In the genomic region with DNA sequence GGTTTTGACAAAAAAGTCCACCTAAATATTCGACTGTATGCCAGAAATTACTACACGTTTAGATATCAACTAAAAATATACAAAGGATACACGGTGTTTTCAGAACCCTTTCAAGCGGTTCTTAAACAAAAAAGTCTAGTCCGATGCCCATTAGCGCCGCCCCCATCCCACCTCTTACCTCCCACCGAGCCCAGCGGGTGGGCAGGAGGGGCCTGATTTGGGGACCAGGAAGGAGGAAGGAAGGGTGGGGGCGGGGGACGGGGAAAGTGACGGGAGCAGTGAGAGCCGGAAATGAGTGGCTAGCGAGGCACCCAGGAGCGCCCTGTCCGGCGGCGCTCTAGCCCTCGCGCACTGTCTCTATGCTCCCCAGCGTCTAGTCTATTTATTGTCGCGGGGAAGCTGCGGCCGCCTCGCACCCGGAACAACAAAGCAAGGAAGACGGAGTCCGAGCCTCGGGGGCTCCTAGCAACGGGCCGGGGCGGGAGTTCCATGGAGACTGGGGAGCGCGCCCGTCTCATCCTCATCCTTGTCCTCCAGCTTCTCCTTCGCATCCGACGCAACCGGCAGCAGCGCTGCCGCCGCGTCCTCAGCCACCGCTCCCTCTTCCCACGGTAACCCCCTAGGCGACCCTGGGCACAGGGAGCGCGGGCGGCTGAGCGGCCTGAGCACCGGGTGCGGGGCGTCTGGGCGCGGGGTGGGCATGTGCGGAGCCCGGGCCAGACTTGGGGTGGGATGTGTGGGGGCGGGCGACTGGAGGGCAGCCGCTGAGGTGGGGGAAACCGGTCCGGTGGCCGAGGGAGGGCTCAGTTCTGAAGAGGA, we compare ENCODE assay signal across 8 cellular contexts. TPM values are rescaled to one million over a fixed set of nuclear protein-coding genes. Genes with fewer than 3 reads are reported as not detected.
DNase-seq lines count a peak whose midpoint lies in the region; ATAC-seq and TF ChIP-seq lines count a peak whose summit lies in the region.

A gene (plus strand): TSS at position 410 of the 819 bp plus-strand sequence. CDS start 26,902 bp downstream, outside the sequence.

- H3K36me3 Mint-ChIP-seq in T-helper 1 cell treated with Interleukin-12 subunit alpha and Interleukin-12 subunit beta and Interleukin-4 antibody, amounts not matched to agents 30 μg/mL and 1 μg/mL, for 36 hours (ENCODE audit: low read depth), result peaks cover 4% of the 10 kb centered on the region
- H3K36me3 Mint-ChIP-seq in progenitor cell of endocrine pancreas (ENCODE audit: insufficient read depth), result no peaks in the 10 kb centered on the region

- peak within 1 kb of the TSS; percentile 78 for H3K4me3 ChIP-seq in left ventricle myocardium inferior

- no peaks in the 10 kb centered on the region for H3K27me3 ChIP-seq in left ventricle myocardium inferior (ENCODE audit: low read depth)

- H3K4me3 Mint-ChIP-seq in T-helper 1 cell treated with Interleukin-12 subunit alpha and Interleukin-12 subunit beta and Interleukin-4 antibody, amounts not matched to agents 30 μg/mL and 1 μg/mL, for 36 hours, result peak within 1 kb of the TSS; percentile 98
- H3K4me3 Mint-ChIP-seq in progenitor cell of endocrine pancreas (ENCODE audit: low read depth), result peak within 1 kb of the TSS; percentile 96

- no peaks in the 10 kb centered on the region for H3K36me3 ChIP-seq in left ventricle myocardium inferior

- no peaks in the 10 kb centered on the region for H3K9me3 ChIP-seq in left ventricle myocardium inferior (replicated peaks)

- DNase-seq in NCI-H146 treated with DMSO at 0.1 percent for 48 hours (lab: John Stamatoyannopoulos, UW; ENCODE audit: unreplicated experiment) (peak; percentile 99), amniotic stem cell (lab: John Stamatoyannopoulos, UW) (peak; percentile 93), left ventricle myocardium inferior (peak; percentile 95), progenitor cell of endocrine pancreas (ENCODE audit: low spot score, unreplicated experiment) (peak; percentile 83), ureter (ENCODE audit: low spot score) (peak; percentile 95)

- H3K9me3 Mint-ChIP-seq in T-helper 1 cell treated with Interleukin-12 subunit alpha and Interleukin-12 subunit beta and Interleukin-4 antibody, amounts not matched to agents 30 μg/mL and 1 μg/mL, for 36 hours, result no peaks in the 10 kb centered on the region
- no peaks in the 10 kb centered on the region for H3K9me3 Mint-ChIP-seq in progenitor cell of endocrine pancreas (ENCODE audit: low read depth)

- ATAC-seq in GM18498 (IDR thresholded peaks at IDR 0.05; ENCODE audit: unreplicated experiment) (peak; percentile 90), HG02884 (IDR thresholded peaks at IDR 0.05; ENCODE audit: unreplicated experiment) (peak; percentile 89)

- peaks cover 28% of the 10 kb centered on the region for H3K4me1 Mint-ChIP-seq in T-helper 1 cell treated with Interleukin-12 subunit alpha and Interleukin-12 subunit beta and Interleukin-4 antibody, amounts not matched to agents 30 μg/mL and 1 μg/mL, for 36 hours (ENCODE audit: low read depth)
- H3K4me1 Mint-ChIP-seq in progenitor cell of endocrine pancreas (ENCODE audit: low read depth), result peaks cover 32% of the 10 kb centered on the region

- peak within 1 kb of the TSS; percentile 95 for H3K27ac ChIP-seq in left ventricle myocardium inferior (replicated peaks)

- H3K27ac Mint-ChIP-seq in T-helper 1 cell treated with Interleukin-12 subunit alpha and Interleukin-12 subunit beta and Interleukin-4 antibody, amounts not matched to agents 30 μg/mL and 1 μg/mL, for 36 hours, result peak within 1 kb of the TSS; percentile 90
- H3K27ac Mint-ChIP-seq in progenitor cell of endocrine pancreas, result peak within 1 kb of the TSS; percentile 96

- TF ChIP-seq CTCF in left ventricle myocardium inferior (IDR thresholded peaks at IDR 0.05; ENCODE audit: borderline replicate concordance) (no peak), progenitor cell of endocrine pancreas (IDR thresholded peaks at IDR 0.05; ENCODE audit: unreplicated experiment) (no peak)

- intact Hi-C loops in left ventricle myocardium inferior (cut with micrococcal nuclease), result no loop called here

- peaks cover 57% of the 10 kb centered on the region for H3K4me1 ChIP-seq in left ventricle myocardium inferior

- H3K27me3 Mint-ChIP-seq in T-helper 1 cell treated with Interleukin-12 subunit alpha and Interleukin-12 subunit beta and Interleukin-4 antibody, amounts not matched to agents 30 μg/mL and 1 μg/mL, for 36 hours (ENCODE audit: low read depth), result peaks cover 11% of the 10 kb centered on the region
- H3K27me3 Mint-ChIP-seq in progenitor cell of endocrine pancreas, result peaks cover 11% of the 10 kb centered on the region

RNA-seq across cellular contexts. Expression of the gene that starts here (rescaled TPM):
- total RNA-seq in left ventricle myocardium inferior, result 13.4 TPM
- 45.2 and 48.4 TPM in 2 replicates for total RNA-seq in progenitor cell of endocrine pancreas
- total RNA-seq in ureter, result 22.2 TPM

Comparison
In these comparisons a context has a peak if more than half of its experiments do, and no peak if none do; other contexts are left out.
1. Peak in every context shown above with its lines: DNase-seq, ATAC-seq, H3K4me3 ChIP-seq and H3K27ac ChIP-seq.